ENCODE assay signal across 8 cellular contexts in the genomic region with DNA sequence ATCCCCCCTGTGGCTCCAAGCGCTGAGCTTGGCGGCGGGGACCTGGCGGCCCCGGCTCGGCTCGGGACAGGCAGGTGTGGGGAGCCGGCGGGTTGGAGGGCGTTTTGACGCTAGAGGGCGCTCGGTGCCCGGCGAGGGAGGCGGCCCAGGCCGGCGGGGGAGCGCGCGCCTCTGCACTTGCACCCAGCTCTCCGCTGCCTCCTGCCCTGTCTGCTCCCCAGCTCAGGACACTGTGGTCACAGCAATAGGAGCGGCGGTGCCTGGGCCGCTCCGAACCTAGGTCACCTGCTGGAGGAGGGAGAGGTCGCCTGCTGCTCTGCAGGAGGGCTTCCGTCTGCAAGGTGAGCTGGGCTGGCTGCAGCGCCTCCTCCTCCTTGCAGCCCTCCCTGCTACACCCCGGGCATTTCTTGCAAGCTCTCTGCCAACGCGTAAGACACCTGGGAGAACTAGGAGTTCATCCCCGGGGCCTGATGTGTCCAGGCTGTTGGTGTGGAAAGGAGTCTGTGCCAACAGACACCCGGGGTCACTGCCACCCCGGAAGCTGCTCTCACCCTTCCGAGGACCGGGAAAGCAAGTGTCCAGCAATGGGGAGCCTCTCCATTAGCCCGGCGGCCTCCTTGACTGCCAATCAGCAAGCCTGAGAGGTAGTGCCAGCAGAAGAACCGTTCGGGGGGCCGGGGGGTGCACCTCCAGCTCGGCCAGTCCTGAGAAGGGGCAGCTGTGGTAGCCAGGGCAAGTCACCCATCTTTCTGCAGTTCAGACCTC.
A peak's percentile ranks its signal among the peaks of the same experiment; 100 is the strongest.
DNase-seq lines count a peak whose midpoint lies in the region; ATAC-seq and TF ChIP-seq lines count a peak whose summit lies in the region.

No MANE protein-coding gene starts in this region.

- no peak overlapping the region for H3K9ac ChIP-seq in HUES48 (ENCODE audit: low read depth, low read length)
- no peak overlapping the region for H3K9ac ChIP-seq in fibroblast of lung (ENCODE audit: insufficient read depth, low read length)
- peak overlapping the region; percentile 13 for H3K9ac ChIP-seq in neural cell (ENCODE audit: low read length)

- H3K9me2 ChIP-seq in neural cell (ENCODE audit: insufficient read depth, low read length): no peaks in the 10 kb centered on the region

- H3K79me2 ChIP-seq in fibroblast of lung (ENCODE audit: control insufficient read depth, insufficient read depth, low read length) (no peaks in the 10 kb centered on the region), neural cell (replicated peaks; ENCODE audit: insufficient read depth, low read length) (no peaks in the 10 kb centered on the region)

- H3K4me1 ChIP-seq in HUES48 (ENCODE audit: control insufficient read depth, insufficient read depth, low read length) (no peaks in the 10 kb centered on the region), fibroblast of lung (ENCODE audit: control insufficient read depth, extremely low read depth, insufficient read depth, low read length) (no peaks in the 10 kb centered on the region)

- H3K4me3 ChIP-seq in HUES48 (ENCODE audit: low read depth, low read length): peak overlapping the region; percentile 63
- H3K4me3 ChIP-seq in WERI-Rb-1 (ENCODE audit: low read depth, low read length): no peak overlapping the region
- H3K4me3 ChIP-seq in fibroblast of lung (replicated peaks in 1 of 4; ENCODE audit: control extremely low read depth in 1 of 4, insufficient read depth in 1 of 4, low read depth in 3 of 4, low read length in 4 of 4): no peak overlapping the region
- peak overlapping the region; percentile 60 for H3K4me3 ChIP-seq in neural cell (ENCODE audit: low read length)

- H3F3A ChIP-seq in neural cell (ENCODE audit: insufficient read depth, low read length, poor library complexity, severe bottlenecking): no peaks in the 10 kb centered on the region

- no peaks in the 10 kb centered on the region for H3K9me3 ChIP-seq in HUES48 (ENCODE audit: control insufficient read depth, insufficient read depth, low read length)
- H3K9me3 ChIP-seq in WERI-Rb-1 (ENCODE audit: severe bottlenecking): peaks cover 3% of the 10 kb centered on the region
- H3K9me3 ChIP-seq in fibroblast of lung (ENCODE audit: control insufficient read depth, insufficient read depth, low read depth, low read length): no peaks in the 10 kb centered on the region
- no peaks in the 10 kb centered on the region for H3K9me3 ChIP-seq in neural cell (ENCODE audit: low read length)

- ATAC-seq in GM21529 (IDR thresholded peaks at IDR 0.05; ENCODE audit: unreplicated experiment): no peak
- ATAC-seq in GM21423 (IDR thresholded peaks at IDR 0.05; ENCODE audit: unreplicated experiment): no peak

- DNase-seq in DMS 273 (lab: John Stamatoyannopoulos, UW; ENCODE audit: unreplicated experiment) (peak; percentile 95), WERI-Rb-1 (peak; percentile 72), fibroblast of lung (ENCODE audit: low read depth in 2 of 2) (peak in 1 of 2 donors; percentile 5), amniotic stem cell (lab: John Stamatoyannopoulos, UW) (no peak)

- H4K20me1 ChIP-seq in fibroblast of lung (ENCODE audit: control insufficient read depth, extremely low read depth, insufficient read depth, low read length) (no peaks in the 10 kb centered on the region), neural cell (ENCODE audit: insufficient read depth) (no peaks in the 10 kb centered on the region)

- H3K4me2 ChIP-seq in fibroblast of lung (ENCODE audit: extremely low read depth, insufficient read depth, low read length) (no peak overlapping the region), neural cell (ENCODE audit: low read length) (peak overlapping the region; percentile 78)

- no peak for TF ChIP-seq EP300 in neural cell (conservative IDR thresholded peaks at IDR 0.05; ENCODE audit: poor library complexity, severe bottlenecking)

- H3K36me3 ChIP-seq in HUES48 (ENCODE audit: control insufficient read depth, insufficient read depth, low read length) (no peaks in the 10 kb centered on the region), WERI-Rb-1 (no peaks in the 10 kb centered on the region), fibroblast of lung (ENCODE audit: control insufficient read depth, insufficient read depth, low read length) (no peaks in the 10 kb centered on the region), neural cell (ENCODE audit: insufficient read depth, low read length) (no peaks in the 10 kb centered on the region)

- H3K27ac ChIP-seq in HUES48 (ENCODE audit: low read depth, low read length): no peak overlapping the region
- no peak overlapping the region for H3K27ac ChIP-seq in WERI-Rb-1
- no peak overlapping the region for H3K27ac ChIP-seq in fibroblast of lung (ENCODE audit: insufficient read depth, low read length)
- H3K27ac ChIP-seq in neural cell (ENCODE audit: low read length): no peak overlapping the region

- TF ChIP-seq CTCF in WERI-Rb-1 (IDR thresholded peaks at IDR 0.05; ENCODE audit: low read depth, low read length) (peak; percentile 85), fibroblast of lung (conservative IDR thresholded peaks at IDR 0.05 in 1 of 2, IDR thresholded peaks at IDR 0.05 in 1 of 2; ENCODE audit: low read depth in 1 of 2, low read length in 2 of 2) (peak; percentile 39 to 43), neural cell (IDR thresholded peaks at IDR 0.05; ENCODE audit: poor library complexity, severe bottlenecking) (peak; percentile 92)

- H3K27me3 ChIP-seq in HUES48 (ENCODE audit: control insufficient read depth, insufficient read depth, low read length): peaks cover 9% of the 10 kb centered on the region
- peaks cover 53% of the 10 kb centered on the region for H3K27me3 ChIP-seq in WERI-Rb-1 (ENCODE audit: insufficient read depth, low read depth, severe bottlenecking)
- no peaks in the 10 kb centered on the region for H3K27me3 ChIP-seq in fibroblast of lung (ENCODE audit: control insufficient read depth, insufficient read depth, low read length)
- H3K27me3 ChIP-seq in neural cell (ENCODE audit: insufficient read depth, low read depth, low read length): peaks cover 10% of the 10 kb centered on the region

- H2AFZ ChIP-seq in fibroblast of lung (ENCODE audit: low read length) (no peak overlapping the region), neural cell (ENCODE audit: low read depth, low read length) (no peak overlapping the region)

- TF ChIP-seq RAD21 in neural cell (conservative IDR thresholded peaks at IDR 0.05): peak; percentile 91

TF ChIP-seq in neural cell, 6 proteins besides CTCF, POLR2A, EP300 and RAD21:
- TF ChIP-seq, protein P1, sequence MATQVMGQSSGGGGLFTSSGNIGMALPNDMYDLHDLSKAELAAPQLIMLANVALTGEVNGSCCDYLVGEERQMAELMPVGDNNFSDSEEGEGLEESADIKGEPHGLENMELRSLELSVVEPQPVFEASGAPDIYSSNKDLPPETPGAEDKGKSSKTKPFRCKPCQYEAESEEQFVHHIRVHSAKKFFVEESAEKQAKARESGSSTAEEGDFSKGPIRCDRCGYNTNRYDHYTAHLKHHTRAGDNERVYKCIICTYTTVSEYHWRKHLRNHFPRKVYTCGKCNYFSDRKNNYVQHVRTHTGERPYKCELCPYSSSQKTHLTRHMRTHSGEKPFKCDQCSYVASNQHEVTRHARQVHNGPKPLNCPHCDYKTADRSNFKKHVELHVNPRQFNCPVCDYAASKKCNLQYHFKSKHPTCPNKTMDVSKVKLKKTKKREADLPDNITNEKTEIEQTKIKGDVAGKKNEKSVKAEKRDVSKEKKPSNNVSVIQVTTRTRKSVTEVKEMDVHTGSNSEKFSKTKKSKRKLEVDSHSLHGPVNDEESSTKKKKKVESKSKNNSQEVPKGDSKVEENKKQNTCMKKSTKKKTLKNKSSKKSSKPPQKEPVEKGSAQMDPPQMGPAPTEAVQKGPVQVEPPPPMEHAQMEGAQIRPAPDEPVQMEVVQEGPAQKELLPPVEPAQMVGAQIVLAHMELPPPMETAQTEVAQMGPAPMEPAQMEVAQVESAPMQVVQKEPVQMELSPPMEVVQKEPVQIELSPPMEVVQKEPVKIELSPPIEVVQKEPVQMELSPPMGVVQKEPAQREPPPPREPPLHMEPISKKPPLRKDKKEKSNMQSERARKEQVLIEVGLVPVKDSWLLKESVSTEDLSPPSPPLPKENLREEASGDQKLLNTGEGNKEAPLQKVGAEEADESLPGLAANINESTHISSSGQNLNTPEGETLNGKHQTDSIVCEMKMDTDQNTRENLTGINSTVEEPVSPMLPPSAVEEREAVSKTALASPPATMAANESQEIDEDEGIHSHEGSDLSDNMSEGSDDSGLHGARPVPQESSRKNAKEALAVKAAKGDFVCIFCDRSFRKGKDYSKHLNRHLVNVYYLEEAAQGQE (IDR thresholded peaks at IDR 0.05; ENCODE audit: borderline replicate concordance): no peak
- no peak for TF ChIP-seq TAF1 (IDR thresholded peaks at IDR 0.05; ENCODE audit: low read depth)
- TF ChIP-seq POLR2AphosphoS5 (IDR thresholded peaks at IDR 0.05): no peak
- no peak for TF ChIP-seq MXI1 (conservative IDR thresholded peaks at IDR 0.05; ENCODE audit: poor library complexity, severe bottlenecking)
- TF ChIP-seq SMC3 (conservative IDR thresholded peaks at IDR 0.05; ENCODE audit: poor library complexity): peak; percentile 92
- TF ChIP-seq EZH2 (IDR thresholded peaks at IDR 0.05; ENCODE audit: borderline replicate concordance, insufficient read depth, low read length, poor library complexity, severe bottlenecking): no peak

Comparison
In these comparisons a context has a peak if more than half of its experiments do, and no peak if none do; other contexts are left out.
1. H3K4me3 ChIP-seq: peak in HUES48 (single experiment) and neural cell (single experiment); none in WERI-Rb-1 (single experiment) and fibroblast of lung (0 of 4).
2. CTCF ChIP-seq: peak in every context shown above with its lines; median percentile 92 in neural cell; 85 in WERI-Rb-1; 41 in fibroblast of lung.